8 cellular contexts compared by ENCODE assay signal in genomic region chr10:22322663-22323160, GRCh38. TPM values are rescaled to one million over a fixed set of nuclear protein-coding genes. Genes with fewer than 3 reads are reported as not detected.
A peak's percentile ranks its signal among the peaks of the same experiment; 100 is the strongest.
DNase-seq lines count a peak whose midpoint lies in the region; ATAC-seq and TF ChIP-seq lines count a peak whose summit lies in the region.

No MANE protein-coding gene starts in this region.

- H3K9me3 ChIP-seq in PC-3 (ENCODE audit: low read length) (no peaks in the 10 kb centered on the region), trophoblast cell (ENCODE audit: insufficient read depth, low read depth, low read length) (no peaks in the 10 kb centered on the region)

- ATAC-seq in PC-3 (no peak), GM21619 (IDR thresholded peaks at IDR 0.05; ENCODE audit: unreplicated experiment) (no peak)

- POLR2A ChIA-PET in PC-3 (lab: Charles Lee; ENCODE audit: unreplicated experiment): interaction anchor here (0.6 kb wide), 1 partner anchor 114 kb away, joined by 4 read pairs; no protein-coding TSS in a partner anchor

- H3K36me3 ChIP-seq in PC-3 (ENCODE audit: low read depth, low read length): peaks cover 15% of the 10 kb centered on the region
- H3K36me3 ChIP-seq in trophoblast cell (ENCODE audit: control insufficient read depth in 1 of 2, insufficient read depth in 2 of 2, low read length in 2 of 2): no peaks in the 10 kb centered on the region

- H2BK12ac ChIP-seq in trophoblast cell (ENCODE audit: low read length): no peak overlapping the region

- H4K91ac ChIP-seq in trophoblast cell (ENCODE audit: low read depth, low read length): no peak overlapping the region

- CTCF ChIA-PET in PC-3 (lab: Charles Lee): no interaction called here

- H2AK5ac ChIP-seq in trophoblast cell (ENCODE audit: low read length): no peak overlapping the region

- H3F3A ChIP-seq in PC-3 (ENCODE audit: low read length, unreplicated experiment): no peaks in the 10 kb centered on the region

- H2BK120ac ChIP-seq in trophoblast cell (ENCODE audit: insufficient read depth, low read length, poor library complexity): no peak overlapping the region

- BruUV-seq in PC-3 (replicated peaks; lab: Mats Ljungman, UMichigan): TSS peak; percentile 5

- H3K79me1 ChIP-seq in trophoblast cell (ENCODE audit: low read length): peaks cover 10% of the 10 kb centered on the region

- no peak overlapping the region for H3K4ac ChIP-seq in trophoblast cell (ENCODE audit: low read depth, low read length)

- no peak overlapping the region for H3K23ac ChIP-seq in trophoblast cell (ENCODE audit: low read length)

- peak overlapping the region; percentile 99 for H3K9ac ChIP-seq in PC-3 (ENCODE audit: low read length)
- no peak overlapping the region for H3K9ac ChIP-seq in trophoblast cell (ENCODE audit: low read length)

- no peaks in the 10 kb centered on the region for H3K27me3 ChIP-seq in PC-3 (ENCODE audit: low read length)
- peaks cover 22% of the 10 kb centered on the region for H3K27me3 ChIP-seq in trophoblast cell (ENCODE audit: insufficient read depth, low read length)

- no peak overlapping the region for H4K8ac ChIP-seq in trophoblast cell (ENCODE audit: low read depth, low read length)

- WGBS in trophoblast cell (ENCODE audit: extremely low coverage, insufficient coverage, insufficient read length): no CpG with 5 or more reads among the region's 5 CpGs

- intact Hi-C loops in PC-3 (cut with micrococcal nuclease): loop anchor here (5.0 kb wide), 1 partner anchor 300 kb away; no protein-coding TSS in a partner anchor

- no peaks in the 10 kb centered on the region for H3K9me2 ChIP-seq in PC-3 (replicated peaks; ENCODE audit: low read length)

- H2AFZ ChIP-seq in PC-3 (ENCODE audit: low read length) (no peak overlapping the region), trophoblast cell (ENCODE audit: insufficient read depth, low read length, poor library complexity) (no peak overlapping the region)

- peak overlapping the region; percentile 92 for H3K4me2 ChIP-seq in PC-3 (ENCODE audit: low read length)
- H3K4me2 ChIP-seq in trophoblast cell (ENCODE audit: low read length): peak overlapping the region; percentile 79

- H3K4me1 ChIP-seq in PC-3 (ENCODE audit: insufficient read depth, low read length) (peaks cover 20% of the 10 kb centered on the region), trophoblast cell (ENCODE audit: control insufficient read depth in 1 of 2, insufficient read depth in 2 of 2, low read length in 2 of 2) (peaks cover 3 to 5% of the 10 kb centered on the region in 2 experiments)

- H3K18ac ChIP-seq in trophoblast cell (ENCODE audit: low read length): no peak overlapping the region

- no peak overlapping the region for H2BK5ac ChIP-seq in trophoblast cell (ENCODE audit: low read depth, low read length, poor library complexity)

- peak overlapping the region; percentile 90 for H3K27ac ChIP-seq in PC-3 (ENCODE audit: low read length)
- no peak overlapping the region for H3K27ac ChIP-seq in trophoblast cell (ENCODE audit: low read depth, low read length)

- DNase-seq in DMS114 treated with DMSO at 0.1 percent for 48 hours (lab: John Stamatoyannopoulos, UW; ENCODE audit: unreplicated experiment) (peak; percentile 65), PC-3 (peak; percentile 11), epithelial cell of esophagus (ENCODE audit: low read depth) (no peak), trophoblast cell (no peak), GM13976 (ENCODE audit: low spot score) (no peak), HuH-7 (ENCODE audit: low spot score) (no peak), NCI-H146 treated with DMSO at 0.1 percent for 48 hours (lab: John Stamatoyannopoulos, UW; ENCODE audit: unreplicated experiment) (no peak)

- in situ Hi-C loops in GM13976 (cut with MboI; ENCODE audit: low sequenced_read_pairs, unreplicated experiment): no loop called here

- H4K12ac ChIP-seq in trophoblast cell (ENCODE audit: low read depth, low read length): no peak overlapping the region

- H4K20me1 ChIP-seq in PC-3 (ENCODE audit: low read length): peaks cover 16% of the 10 kb centered on the region

- H3K79me2 ChIP-seq in PC-3 (ENCODE audit: low read length): peaks cover 88% of the 10 kb centered on the region
- H3K79me2 ChIP-seq in trophoblast cell (ENCODE audit: control insufficient read depth, insufficient read depth, low read length, poor library complexity): peaks cover 5% of the 10 kb centered on the region

- H3K4me3 ChIP-seq in PC-3 (ENCODE audit: low read length) (peak overlapping the region; percentile 90), epithelial cell of esophagus (ENCODE audit: low read length) (peak overlapping the region; percentile 57), trophoblast cell (ENCODE audit: low read depth, low read length) (no peak overlapping the region)

- no peak overlapping the region for H3K14ac ChIP-seq in trophoblast cell (ENCODE audit: low read length)

- TF ChIP-seq CTCF in PC-3 (conservative IDR thresholded peaks at IDR 0.05; ENCODE audit: low read depth, low read length) (no peak), epithelial cell of esophagus (IDR thresholded peaks at IDR 0.05; ENCODE audit: insufficient read depth, low read depth, low read length, missing control alignments) (no peak), GM13976 (IDR thresholded peaks at IDR 0.05; ENCODE audit: borderline replicate concordance, control extremely low read depth, extremely low read depth, insufficient read depth, missing control alignments) (no peak)

RNA-seq across cellular contexts. Expression of gene BMI1, which starts 1.8 kb away (rescaled TPM):
- total RNA-seq in PC-3 (2014; rRNA removed): 119 and 124 TPM in 2 replicates
- 10.1 and 10.3 TPM in 2 replicates for polyA plus RNA-seq in trophoblast cell (2013)

RNA-seq across cellular contexts. Expression of gene COMMD3, which starts 6.5 kb away (rescaled TPM):
- total RNA-seq in PC-3 (2014; rRNA removed): 86.4 and 86.6 TPM in 2 replicates
- 22.3 and 23.4 TPM in 2 replicates for polyA plus RNA-seq in trophoblast cell (2013)

RNA-seq across cellular contexts. Expression of gene SPAG6, which starts 22.6 kb away (rescaled TPM):
- total RNA-seq in PC-3 (2014; rRNA removed): 0.04 and 0.12 TPM in 2 replicates
- polyA plus RNA-seq in trophoblast cell (2013): not detected in 2 replicates

Comparison
In these comparisons a context has a peak if more than half of its experiments do, and no peak if none do; other contexts are left out.
1. DNase-seq: peak in DMS114 treated with DMSO at 0.1 percent for 48 hours (single experiment) and PC-3 (single experiment); none in epithelial cell of esophagus (single experiment), trophoblast cell (0 of 2), GM13976 (single experiment), HuH-7 (single experiment) and NCI-H146 treated with DMSO at 0.1 percent for 48 hours (single experiment).